Comparison of ENCODE assay signal across 11 cellular contexts in the genomic region with DNA sequence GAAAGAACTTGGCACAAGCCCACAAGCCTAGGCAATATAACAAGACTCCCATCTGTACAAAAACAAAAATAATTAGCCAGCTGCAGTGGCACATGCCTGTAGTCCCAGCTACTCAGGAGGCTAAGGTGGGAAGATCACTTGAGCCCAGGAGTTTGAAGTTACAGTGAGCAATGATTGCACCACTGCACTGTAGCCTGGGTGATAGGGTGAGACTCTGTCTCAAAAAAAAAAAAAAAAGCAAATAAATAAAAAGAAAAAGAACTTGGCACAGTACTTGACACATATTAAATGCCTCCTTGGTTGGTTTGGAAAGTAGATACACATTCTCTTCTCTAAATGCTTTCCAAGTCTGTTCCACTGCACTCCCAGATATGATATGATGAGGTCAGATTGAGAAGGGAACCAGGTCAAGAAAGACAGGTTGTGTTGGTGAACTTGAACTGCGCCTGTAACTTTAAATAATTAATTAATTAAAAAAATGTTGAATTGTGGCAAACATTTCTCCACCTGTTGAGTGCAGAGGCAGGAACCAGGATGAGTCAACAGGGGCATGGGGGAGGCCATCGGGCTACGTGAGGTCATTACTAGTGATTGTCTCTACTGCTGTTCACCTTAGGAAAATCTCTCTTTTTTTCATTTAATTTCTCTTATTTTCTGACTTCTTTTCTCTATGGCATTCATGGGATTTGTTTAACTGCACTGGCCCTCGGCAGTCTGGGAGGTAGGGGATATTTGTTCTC. TPM values are rescaled to one million over a fixed set of nuclear protein-coding genes. Genes with fewer than 3 reads are reported as not detected.
"Had no signal": no experiment of that assay in that cellular context is flagged by ENCODE, and none has a peak within 500 bp of the region (broad histone marks: within the 10 kb centered on the region; RNA-seq: fewer than 3 reads in every experiment).

No MANE protein-coding gene starts in this region.

- H3K27ac ChIP-seq: brain microvascular endothelial cell, upper lobe of right lung had no signal

- H3K27me3 Mint-ChIP-seq: activated naive CD4-positive, alpha-beta T cell treated with anti-CD3 and anti-CD28 coated beads, Interleukin-2, amount 50 U/mL, for 24 hours had no signal

- H3K27ac Mint-ChIP-seq: activated naive CD4-positive, alpha-beta T cell treated with anti-CD3 and anti-CD28 coated beads, Interleukin-2, amount 50 U/mL, for 24 hours had no signal

- H3K36me3 ChIP-seq: upper lobe of right lung had no signal

- H3K4me1 Mint-ChIP-seq: activated naive CD4-positive, alpha-beta T cell treated with anti-CD3 and anti-CD28 coated beads, Interleukin-2, amount 50 U/mL, for 24 hours had no signal

- H3K4me3 Mint-ChIP-seq: activated naive CD4-positive, alpha-beta T cell treated with anti-CD3 and anti-CD28 coated beads, Interleukin-2, amount 50 U/mL, for 24 hours had no signal

- H3K4me1 ChIP-seq: upper lobe of right lung had no signal

- H3K4me3 ChIP-seq: gastroesophageal sphincter, upper lobe of right lung had no signal

- H3K27me3 ChIP-seq: brain microvascular endothelial cell, gastroesophageal sphincter, upper lobe of right lung had no signal

- ATAC-seq: activated CD4-positive, CD25-positive, alpha-beta regulatory T cell treated with anti-CD3 and anti-CD28 coated beads, Interleukin-2, amount 50 U/mL, for 24 hours; gastroesophageal sphincter; stimulated activated naive CD8-positive, alpha-beta T cell treated with anti-CD3 and anti-CD28 coated beads, Interleukin-15, Interleukin-2, amounts not matched to agents 100 U/mL and 50 U/mL, for 24 hours; upper lobe of right lung had no signal

- DNase-seq: activated T-cell treated with anti-CD3 and anti-CD28 coated beads, Interleukin-2, amount 50 U/mL, for 1 hour; amniotic stem cell; brain microvascular endothelial cell; stimulated activated CD4-positive, alpha-beta T cell treated with anti-CD3 and anti-CD28 coated beads, Interleukin-2, amount 100 ng/mL, for 48 hours; stimulated activated CD8-positive, alpha-beta memory T cell treated with anti-CD3 and anti-CD28 coated beads, Interleukin-4, amount 100 ng/mL, for 48 hours; stimulated activated naive CD8-positive, alpha-beta T cell treated with anti-CD3 and anti-CD28 coated beads, Interleukin-15, Interleukin-2, amounts not matched to agents 100 U/mL and 50 U/mL, for 24 hours; upper lobe of right lung had no signal

RNA-seq across cellular contexts. Expression of gene ITGB3, which starts 44.2 kb away (rescaled TPM):
- polyA plus RNA-seq: neural cell had no signal
